In the genomic region with DNA sequence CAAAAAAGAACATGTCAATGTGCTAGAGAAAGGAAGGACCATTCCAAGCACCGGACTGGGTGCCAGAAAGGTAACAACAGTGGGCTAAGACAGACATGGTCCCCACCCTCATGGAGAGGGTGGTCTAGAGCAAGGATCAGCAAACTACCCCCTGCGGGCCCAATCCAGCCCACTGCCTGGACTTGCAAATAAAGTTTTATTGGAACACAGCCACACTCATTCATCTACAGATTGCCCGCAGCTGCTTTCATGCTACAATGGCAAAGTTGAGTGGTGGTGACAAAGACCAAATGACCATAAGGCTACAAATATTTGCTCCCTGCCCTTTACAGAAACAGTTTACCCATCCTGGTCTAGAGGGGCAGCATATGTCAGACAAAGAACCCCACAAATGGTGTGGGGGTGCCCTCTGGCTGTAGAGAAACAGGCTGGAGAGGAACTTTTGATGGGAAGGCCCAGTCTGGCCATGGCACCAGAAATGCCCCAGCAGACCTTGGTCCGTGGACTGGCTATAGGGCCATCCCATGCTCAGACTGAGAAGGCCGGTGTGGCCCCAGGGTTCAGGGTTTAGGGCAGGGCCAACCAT, we compare ENCODE assay signal across 1 cellular context.
TF ChIP-seq lines count a peak whose summit lies in the region.

No MANE protein-coding gene starts in this region.

TF ChIP-seq in endothelial cell of umbilical vein, 7 proteins besides CTCF, POLR2A, EP300 and RAD21:
- no peak for TF ChIP-seq MYC (IDR thresholded peaks at IDR 0.05; ENCODE audit: low read depth, low read length)
- no peak for TF ChIP-seq FOS (IDR thresholded peaks at IDR 0.05; ENCODE audit: borderline replicate concordance, insufficient read depth, low read length)
- TF ChIP-seq, protein P1, sequence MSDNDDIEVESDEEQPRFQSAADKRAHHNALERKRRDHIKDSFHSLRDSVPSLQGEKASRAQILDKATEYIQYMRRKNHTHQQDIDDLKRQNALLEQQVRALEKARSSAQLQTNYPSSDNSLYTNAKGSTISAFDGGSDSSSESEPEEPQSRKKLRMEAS (IDR thresholded peaks at IDR 0.05; ENCODE audit: insufficient read depth, insufficient read length): no peak
- TF ChIP-seq GATA2 (IDR thresholded peaks at IDR 0.05; ENCODE audit: insufficient read depth, insufficient read length, low read depth, low read length): no peak
- no peak for TF ChIP-seq JUN (IDR thresholded peaks at IDR 0.05; ENCODE audit: borderline replicate concordance, insufficient read depth, insufficient read length, low read depth)
- no peak for TF ChIP-seq POLR2AphosphoS5 (IDR thresholded peaks at IDR 0.05; ENCODE audit: insufficient read depth, low read depth, low read length)
